21 cellular contexts compared by ENCODE assay signal in the genomic region with DNA sequence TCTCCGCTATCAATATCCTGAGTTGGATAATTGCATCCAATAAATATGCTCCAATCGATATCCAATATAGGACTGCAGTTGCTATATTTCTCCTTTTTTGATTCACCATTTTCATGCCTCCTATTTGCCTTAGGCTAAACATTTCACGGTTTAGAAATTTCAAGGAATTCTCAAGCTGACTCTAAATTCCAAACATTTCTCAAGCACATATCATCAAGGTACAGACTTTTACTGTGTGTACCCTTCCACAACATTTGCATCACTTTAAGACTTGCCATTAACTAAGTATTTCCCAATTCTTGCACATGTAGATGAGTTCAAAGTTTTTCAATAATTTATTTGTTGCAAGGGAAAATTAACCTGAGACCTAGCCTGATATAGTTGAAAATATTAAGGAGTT.
DNase-seq lines count a peak whose midpoint lies in the region; ATAC-seq, FAIRE-seq and TF ChIP-seq lines count a peak whose summit lies in the region.
"Had no signal": no experiment of that assay in that cellular context is flagged by ENCODE, and none has a peak within 500 bp of the region (broad histone marks: within the 10 kb centered on the region; RNA-seq: fewer than 3 reads in every experiment).

No MANE protein-coding gene starts in this region.

- H3K27me3 Mint-ChIP-seq in WTC11 (ENCODE audit: low read depth) = no peaks in the 10 kb centered on the region
- H3K27me3 Mint-ChIP-seq: B cell had no signal

- WGBS in mesendoderm (ENCODE audit: extremely low coverage, insufficient coverage, low lambda C conversion rate) = no CpG with 5 or more reads among the region's 3 CpGs
- WGBS in esophagus muscularis mucosa = 85% methylated on average over 3 of the region's 3 CpGs

- H3K36me3 ChIP-seq in mesendoderm (ENCODE audit: control insufficient read depth, insufficient read depth, low read length) (no peaks in the 10 kb centered on the region), esophagus muscularis mucosa (no peaks in the 10 kb centered on the region), osteoblast (ENCODE audit: insufficient read depth, low read length) (no peaks in the 10 kb centered on the region)

- H3K9me3 Mint-ChIP-seq in WTC11 = no peaks in the 10 kb centered on the region

- no peak overlapping the region for H3K4me3 Mint-ChIP-seq in WTC11
- H3K4me3 Mint-ChIP-seq: B cell, CD14-positive monocyte had no signal

- no peak overlapping the region for H2BK120ac ChIP-seq in mesendoderm (ENCODE audit: low read depth, low read length)

- no peaks in the 10 kb centered on the region for H3K79me2 ChIP-seq in mesendoderm (ENCODE audit: control insufficient read depth, insufficient read depth, low read length)
- no peaks in the 10 kb centered on the region for H3K79me2 ChIP-seq in osteoblast (ENCODE audit: insufficient read depth, low read length)

- CTCF ChIA-PET in WTC11 (lab: Charles Lee) = no interaction called here

- H3K79me1 ChIP-seq in mesendoderm (ENCODE audit: low read length) = no peaks in the 10 kb centered on the region

- H2BK15ac ChIP-seq in mesendoderm (replicated peaks; ENCODE audit: low read depth) = no peak overlapping the region

- peaks cover 0 to 3% (median 0%) of the 10 kb centered on the region in 4 donors for H3K9me3 ChIP-seq in esophagus muscularis mucosa
- H3K9me3 ChIP-seq in osteoblast (ENCODE audit: low read depth, low read length) = peaks cover 5% of the 10 kb centered on the region

- H3K56ac ChIP-seq in mesendoderm (ENCODE audit: low read length) = no peak overlapping the region

- H3K23ac ChIP-seq in mesendoderm (ENCODE audit: low read length) = no peak overlapping the region

- no peak for TF ChIP-seq EP300 in esophagus muscularis mucosa (IDR thresholded peaks at IDR 0.05)

- H3K36me3 Mint-ChIP-seq in WTC11 = no peaks in the 10 kb centered on the region
- H3K36me3 Mint-ChIP-seq: CD14-positive monocyte had no signal

- DNase-seq in NCI-H226 (peak; percentile 61), WTC11 (ENCODE audit: low spot score) (no peak), mesendoderm (peak; percentile 78), esophagus muscularis mucosa (ENCODE audit: extremely low spot score) (no peak), osteoblast (ENCODE audit: insufficient read length, low spot score, missing footprints) (no peak)
- DNase-seq: DMS53, GF-D8, H7, MM.1S, NCI-H1048, NCI-H1417 treated with DMSO at 0.1 percent for 48 hours, NCI-H187, NCI-H510A treated with DMSO at 0.1 percent for 48 hours, NCI-H748 treated with DMSO at 0.1 percent for 48 hours had no signal

- no peaks in the 10 kb centered on the region for H3K4me1 ChIP-seq in mesendoderm (ENCODE audit: control insufficient read depth, low read depth, low read length)
- no peaks in the 10 kb centered on the region for H3K4me1 ChIP-seq in esophagus muscularis mucosa
- no peaks in the 10 kb centered on the region for H3K4me1 ChIP-seq in osteoblast (ENCODE audit: insufficient read depth, low read length)

- H3K27ac ChIP-seq in mesendoderm (ENCODE audit: low read depth, low read length) (no peak overlapping the region), esophagus muscularis mucosa (replicated peaks in 1 of 4) (no peak overlapping the region), osteoblast (ENCODE audit: low read depth, low read length) (no peak overlapping the region)

- H4K8ac ChIP-seq in mesendoderm (ENCODE audit: low read depth, low read length) = no peak overlapping the region

- TF ChIP-seq POLR2A in esophagus muscularis mucosa (IDR thresholded peaks at IDR 0.05; ENCODE audit: low read depth) = no peak

- H4K20me1 ChIP-seq in osteoblast (ENCODE audit: insufficient read depth, low read length) = no peaks in the 10 kb centered on the region

- H3K4ac ChIP-seq in mesendoderm (ENCODE audit: low read depth, low read length) = no peak overlapping the region

- peaks cover 9% of the 10 kb centered on the region; the same call in 1 of the 2 replicates for H3K4me1 Mint-ChIP-seq in WTC11
- H3K4me1 Mint-ChIP-seq: B cell, CD14-positive monocyte had no signal

- H3K27ac Mint-ChIP-seq in WTC11 = peak overlapping the region; percentile 41
- H3K27ac Mint-ChIP-seq: B cell, CD14-positive monocyte had no signal

- ATAC-seq in WTC11 (no peak), GM21526 (IDR thresholded peaks at IDR 0.05; ENCODE audit: low FRiP score, unreplicated experiment) (no peak)
- ATAC-seq: K562 had no signal

- FAIRE-seq in G401.6 (lab: Jason Lieb, UNC) = peak; percentile 92
- FAIRE-seq: A204.1, D721Med, K562 had no signal

- H3K27me3 ChIP-seq in mesendoderm (ENCODE audit: insufficient read depth, low read length, poor library complexity) (no peaks in the 10 kb centered on the region), esophagus muscularis mucosa (no peaks in the 10 kb centered on the region), osteoblast (ENCODE audit: insufficient read depth, low read length) (no peaks in the 10 kb centered on the region)

- no peak overlapping the region for H2AFZ ChIP-seq in osteoblast (ENCODE audit: low read length)

- no peak overlapping the region for H3K18ac ChIP-seq in mesendoderm (ENCODE audit: low read length)

- H4K5ac ChIP-seq in mesendoderm (ENCODE audit: low read length) = no peak overlapping the region

- H3K9ac ChIP-seq in mesendoderm (ENCODE audit: low read length) = no peak overlapping the region

- TF ChIP-seq CTCF in WTC11 (IDR thresholded peaks at IDR 0.05) = no peak
- TF ChIP-seq CTCF in esophagus muscularis mucosa (IDR thresholded peaks at IDR 0.05) = no peak
- no peak for TF ChIP-seq CTCF in osteoblast (IDR thresholded peaks at IDR 0.05; ENCODE audit: extremely low read depth, low read depth, low read length)

- H3K4me2 ChIP-seq in mesendoderm (ENCODE audit: low read length) = no peak overlapping the region
- no peak overlapping the region for H3K4me2 ChIP-seq in osteoblast (ENCODE audit: insufficient read depth, low read length)

- intact Hi-C loops in esophagus muscularis mucosa (cut with DNase I) = no loop called here

- no peak overlapping the region for H2AK5ac ChIP-seq in mesendoderm (ENCODE audit: low read length)

- H2BK5ac ChIP-seq in mesendoderm (ENCODE audit: low read length) = no peak overlapping the region

- H3K4me3 ChIP-seq in mesendoderm (ENCODE audit: low read length) (no peak overlapping the region), esophagus muscularis mucosa (no peak overlapping the region), osteoblast (ENCODE audit: insufficient read depth, low read length) (no peak overlapping the region)
- H3K4me3 ChIP-seq: K562 had no signal

- POLR2A ChIA-PET in WTC11 (lab: Charles Lee) = no interaction called here

TF ChIP-seq in WTC11, 78 proteins besides CTCF, POLR2A, EP300 and RAD21 (continues in another document):
- TF ChIP-seq ZNF317 (CRISPR knock-in tag; IDR thresholded peaks at IDR 0.05; ENCODE audit: borderline replicate concordance, low read depth) (no peak), FOXP1 (CRISPR knock-in tag; IDR thresholded peaks at IDR 0.05; ENCODE audit: borderline replicate concordance) (no peak), ZNF263 (CRISPR knock-in tag; IDR thresholded peaks at IDR 0.05; ENCODE audit: low read depth) (no peak), ZNF219 (CRISPR knock-in tag; IDR thresholded peaks at IDR 0.05; ENCODE audit: borderline replicate concordance) (no peak), GRHL2 (CRISPR knock-in tag; IDR thresholded peaks at IDR 0.05; ENCODE audit: insufficient replicate concordance, severe bottlenecking) (no peak), MYBL2 (CRISPR knock-in tag; IDR thresholded peaks at IDR 0.05) (no peak), ZBTB21 (CRISPR knock-in tag; IDR thresholded peaks at IDR 0.05; ENCODE audit: borderline replicate concordance) (no peak)
- TF ChIP-seq, protein P1, sequence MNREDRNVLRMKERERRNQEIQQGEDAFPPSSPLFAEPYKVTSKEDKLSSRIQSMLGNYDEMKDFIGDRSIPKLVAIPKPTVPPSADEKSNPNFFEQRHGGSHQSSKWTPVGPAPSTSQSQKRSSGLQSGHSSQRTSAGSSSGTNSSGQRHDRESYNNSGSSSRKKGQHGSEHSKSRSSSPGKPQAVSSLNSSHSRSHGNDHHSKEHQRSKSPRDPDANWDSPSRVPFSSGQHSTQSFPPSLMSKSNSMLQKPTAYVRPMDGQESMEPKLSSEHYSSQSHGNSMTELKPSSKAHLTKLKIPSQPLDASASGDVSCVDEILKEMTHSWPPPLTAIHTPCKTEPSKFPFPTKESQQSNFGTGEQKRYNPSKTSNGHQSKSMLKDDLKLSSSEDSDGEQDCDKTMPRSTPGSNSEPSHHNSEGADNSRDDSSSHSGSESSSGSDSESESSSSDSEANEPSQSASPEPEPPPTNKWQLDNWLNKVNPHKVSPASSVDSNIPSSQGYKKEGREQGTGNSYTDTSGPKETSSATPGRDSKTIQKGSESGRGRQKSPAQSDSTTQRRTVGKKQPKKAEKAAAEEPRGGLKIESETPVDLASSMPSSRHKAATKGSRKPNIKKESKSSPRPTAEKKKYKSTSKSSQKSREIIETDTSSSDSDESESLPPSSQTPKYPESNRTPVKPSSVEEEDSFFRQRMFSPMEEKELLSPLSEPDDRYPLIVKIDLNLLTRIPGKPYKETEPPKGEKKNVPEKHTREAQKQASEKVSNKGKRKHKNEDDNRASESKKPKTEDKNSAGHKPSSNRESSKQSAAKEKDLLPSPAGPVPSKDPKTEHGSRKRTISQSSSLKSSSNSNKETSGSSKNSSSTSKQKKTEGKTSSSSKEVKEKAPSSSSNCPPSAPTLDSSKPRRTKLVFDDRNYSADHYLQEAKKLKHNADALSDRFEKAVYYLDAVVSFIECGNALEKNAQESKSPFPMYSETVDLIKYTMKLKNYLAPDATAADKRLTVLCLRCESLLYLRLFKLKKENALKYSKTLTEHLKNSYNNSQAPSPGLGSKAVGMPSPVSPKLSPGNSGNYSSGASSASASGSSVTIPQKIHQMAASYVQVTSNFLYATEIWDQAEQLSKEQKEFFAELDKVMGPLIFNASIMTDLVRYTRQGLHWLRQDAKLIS (CRISPR knock-in tag; IDR thresholded peaks at IDR 0.05; ENCODE audit: borderline replicate concordance) = no peak
- TF ChIP-seq, protein P2, sequence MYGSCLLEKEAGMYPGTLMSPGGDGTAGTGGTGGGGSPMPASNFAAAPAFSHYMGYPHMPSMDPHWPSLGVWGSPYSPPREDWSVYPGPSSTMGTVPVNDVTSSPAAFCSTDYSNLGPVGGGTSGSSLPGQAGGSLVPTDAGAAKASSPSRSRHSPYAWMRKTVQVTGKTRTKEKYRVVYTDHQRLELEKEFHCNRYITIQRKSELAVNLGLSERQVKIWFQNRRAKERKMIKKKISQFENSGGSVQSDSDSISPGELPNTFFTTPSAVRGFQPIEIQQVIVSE (CRISPR knock-in tag; IDR thresholded peaks at IDR 0.05; ENCODE audit: borderline replicate concordance) = no peak

Comparison
In these comparisons a context has a peak if more than half of its experiments do, and no peak if none do; other contexts are left out.
1. DNase-seq: peak in NCI-H226 (single experiment) and mesendoderm (single experiment); none in WTC11 (single experiment), esophagus muscularis mucosa (single experiment) and osteoblast (single experiment).